ENCODE assay signal across 8 cellular contexts in genomic region chr20:35092524-35093244, GRCh38.
A peak's percentile ranks its signal among the peaks of the same experiment; 100 is the strongest.
DNase-seq lines count a peak whose midpoint lies in the region; ATAC-seq and TF ChIP-seq lines count a peak whose summit lies in the region.

TRPC4AP (minus strand) TSS chr20:35092807; CDS start chr20:35092781, 26 bp downstream.

- H3K4me3 Mint-ChIP-seq in central memory CD8-positive, alpha-beta T cell = peak within 1 kb of the TSS; percentile 88

- no peaks in the 10 kb centered on the region for H3K9me3 Mint-ChIP-seq in central memory CD8-positive, alpha-beta T cell

- H3K36me3 Mint-ChIP-seq in central memory CD8-positive, alpha-beta T cell (ENCODE audit: insufficient read depth) = peaks cover 24% of the 10 kb centered on the region

- TF ChIP-seq CTCF in AG09309 (IDR thresholded peaks at IDR 0.05; ENCODE audit: control insufficient read depth, insufficient read depth, low read depth, low read length, missing control alignments) = peak; percentile 72

- H3K27ac Mint-ChIP-seq in central memory CD8-positive, alpha-beta T cell (ENCODE audit: low read depth) = peak within 1 kb of the TSS; percentile 92

- peak within 1 kb of the TSS; percentile 65 for H3K4me3 ChIP-seq in AG09309 (ENCODE audit: control insufficient read depth, low read depth, low read length)

- no peaks in the 10 kb centered on the region for H3K27me3 Mint-ChIP-seq in central memory CD8-positive, alpha-beta T cell

- DNase-seq in AG09309 (ENCODE audit: low read depth) (no peak), NCI-H2196 treated with DMSO at 0.1 percent for 48 hours (lab: John Stamatoyannopoulos, UW; ENCODE audit: unreplicated experiment) (peak; percentile 83), islet precursor cell (peak; percentile 94)
- peak; percentile 68 to 80 (median 74) for DNase-seq in activated CD4-positive, CD25-positive, alpha-beta regulatory T cell (lab: John Stamatoyannopoulos, UW)
- peak; percentile 82 to 84 for DNase-seq in central memory CD8-positive, alpha-beta T cell (ENCODE audit: low spot score in 2 of 2)
- DNase-seq in stimulated activated CD4-positive, alpha-beta T cell treated with anti-CD3 and anti-CD28 coated beads, Interleukin-15, amount 100 ng/mL, for 1 hour (ENCODE audit: low read depth in 1 of 2, low spot score in 1 of 2) = peak; percentile 78 to 86

- ATAC-seq in GM18868 (IDR thresholded peaks at IDR 0.05; ENCODE audit: unreplicated experiment) (peak; percentile 98), HG03108 (IDR thresholded peaks at IDR 0.05; ENCODE audit: unreplicated experiment) (peak; percentile 91)
- peak; percentile 97 for ATAC-seq in central memory CD8-positive, alpha-beta T cell (replicated peaks; ENCODE audit: extremely low read depth, poor library complexity, severe bottlenecking)

- H3K4me1 Mint-ChIP-seq in central memory CD8-positive, alpha-beta T cell = peaks cover 40% of the 10 kb centered on the region
